Comparison of ENCODE assay signal across 12 cellular contexts in the genomic region with DNA sequence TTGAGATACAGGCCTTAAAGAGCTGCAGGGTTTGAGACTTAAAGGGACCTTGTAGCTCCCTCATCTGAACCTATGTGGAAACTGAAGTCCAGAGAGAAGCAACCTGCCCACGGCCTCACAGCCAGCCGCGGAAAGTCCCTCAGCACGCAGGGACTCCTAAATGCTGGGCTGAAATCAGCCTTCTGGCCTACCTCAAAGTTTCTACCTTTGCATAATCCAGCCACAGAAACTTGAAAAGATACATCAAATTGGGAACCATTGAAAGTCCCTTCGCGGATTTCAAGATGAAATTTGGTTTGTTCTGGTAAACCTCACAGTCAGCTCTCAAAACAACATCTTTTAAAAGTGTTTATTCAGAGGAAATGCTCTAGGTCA.
A peak's percentile ranks its signal among the peaks of the same experiment; 100 is the strongest.
DNase-seq lines count a peak whose midpoint lies in the region; ATAC-seq and TF ChIP-seq lines count a peak whose summit lies in the region.
"Had no signal": no experiment of that assay in that cellular context is flagged by ENCODE, and none has a peak within 500 bp of the region (broad histone marks: within the 10 kb centered on the region; RNA-seq: fewer than 3 reads in every experiment).

No MANE protein-coding gene starts in this region.

- peak; percentile 90 for ATAC-seq in GM18861 (IDR thresholded peaks at IDR 0.05; ENCODE audit: unreplicated experiment)
- peak; percentile 78 for ATAC-seq in GM21526 (IDR thresholded peaks at IDR 0.05; ENCODE audit: low FRiP score, unreplicated experiment)
- ATAC-seq in HG03342 (IDR thresholded peaks at IDR 0.05; ENCODE audit: unreplicated experiment), result peak; percentile 71
- ATAC-seq: psoas muscle had no signal

- no peaks in the 10 kb centered on the region for H3K9me2 ChIP-seq in hepatocyte (replicated peaks; ENCODE audit: insufficient read depth)
- no peaks in the 10 kb centered on the region for H3K9me2 ChIP-seq in OCI-LY7 (ENCODE audit: insufficient read depth, low read length)

- POLR2A ChIA-PET in OCI-LY7 (lab: Charles Lee), result interaction anchor here (0.5 kb wide), 1 partner anchor 40 kb away, joined by 3 read pairs; no protein-coding TSS in a partner anchor

- H3K79me2 ChIP-seq in hepatocyte, result no peaks in the 10 kb centered on the region
- H3K79me2 ChIP-seq in OCI-LY7 (ENCODE audit: insufficient read depth, low read depth, low read length), result no peaks in the 10 kb centered on the region

- CTCF ChIA-PET in OCI-LY7 (lab: Charles Lee; ENCODE audit: unreplicated experiment), result no interaction called here

- H3K4me3 ChIP-seq in hepatocyte, result no peak overlapping the region
- H3K4me3 ChIP-seq in OCI-LY7 (ENCODE audit: low read depth, low read length, poor library complexity, severe bottlenecking), result no peak overlapping the region
- no peak overlapping the region for H3K4me3 ChIP-seq in testis
- no peak overlapping the region for H3K4me3 ChIP-seq in esophagus squamous epithelium
- H3K4me3 ChIP-seq: psoas muscle had no signal

- H2AFZ ChIP-seq in hepatocyte, result no peak overlapping the region
- no peak overlapping the region for H2AFZ ChIP-seq in OCI-LY7 (ENCODE audit: low read length)

- no peaks in the 10 kb centered on the region for H3K36me3 ChIP-seq in hepatocyte (replicated peaks; ENCODE audit: insufficient read depth, low read depth)
- no peaks in the 10 kb centered on the region for H3K36me3 ChIP-seq in OCI-LY7 (ENCODE audit: insufficient read depth, low read length)
- no peaks in the 10 kb centered on the region for H3K36me3 ChIP-seq in testis (ENCODE audit: low read depth, missing control alignments)
- no peaks in the 10 kb centered on the region for H3K36me3 ChIP-seq in esophagus squamous epithelium

- no peaks in the 10 kb centered on the region for H4K20me1 ChIP-seq in hepatocyte (ENCODE audit: insufficient read depth, poor library complexity, severe bottlenecking)
- no peaks in the 10 kb centered on the region for H4K20me1 ChIP-seq in OCI-LY7 (ENCODE audit: insufficient read depth, low read length)

- peak overlapping the region; percentile 83 for H3K27ac ChIP-seq in hepatocyte
- no peak overlapping the region for H3K27ac ChIP-seq in OCI-LY7 (ENCODE audit: low read depth, low read length, poor library complexity, severe bottlenecking)
- H3K27ac ChIP-seq in testis, result peak overlapping the region in 1 of 2 donors; percentile 44
- H3K27ac ChIP-seq in esophagus squamous epithelium, result no peak overlapping the region
- H3K27ac ChIP-seq: psoas muscle had no signal

- BruUV-seq in OCI-LY7 (replicated peaks; lab: Mats Ljungman, UMichigan), result no TSS peak

- DNase-seq in hepatocyte (ENCODE audit: low spot score) (no peak), OCI-LY7 (ENCODE audit: low spot score) (no peak), testis (no peak), activated gamma-delta T cell (lab: John Stamatoyannopoulos, UW) (no peak), esophagus squamous epithelium (lab: John Stamatoyannopoulos, UW) (no peak)
- DNase-seq: activated CD4-positive, CD25-positive, alpha-beta regulatory T cell; DMS79 treated with DMSO at 0.1 percent for 48 hours; effector CD8-positive, alpha-beta T cell; psoas muscle had no signal

- WGBS in hepatocyte (ENCODE audit: low lambda C conversion rate, missing lambda C conversion rate), result 82% methylated on average over 6 of the region's 6 CpGs
- 64 to 69% methylated on average over 6 of the region's 6 CpGs for WGBS in testis, 2 donors
- 80 to 85% methylated on average over 3 to 6 of the region's 6 CpGs for WGBS in esophagus squamous epithelium, 2 donors

- no peaks in the 10 kb centered on the region for H3K27me3 ChIP-seq in hepatocyte
- no peaks in the 10 kb centered on the region for H3K27me3 ChIP-seq in testis
- H3K27me3 ChIP-seq in esophagus squamous epithelium, result no peaks in the 10 kb centered on the region

- H3K4me2 ChIP-seq in hepatocyte (no peak overlapping the region), OCI-LY7 (ENCODE audit: low read length) (no peak overlapping the region)

- intact Hi-C loops in OCI-LY7 (cut with micrococcal nuclease; ENCODE audit: unreplicated experiment), result no loop called here
- intact Hi-C loops in testis (cut with DNase I; ENCODE audit: low total_unique reads), result no loop called here
- intact Hi-C loops in esophagus squamous epithelium (cut with DNase I), result no loop called here

- peaks cover 31% of the 10 kb centered on the region for H3K4me1 ChIP-seq in hepatocyte (ENCODE audit: insufficient read depth)
- H3K4me1 ChIP-seq in OCI-LY7 (ENCODE audit: insufficient read depth, low read length, poor library complexity, severe bottlenecking), result no peaks in the 10 kb centered on the region
- H3K4me1 ChIP-seq in testis, result no peaks in the 10 kb centered on the region
- peaks cover 0 to 14% (median 3%) of the 10 kb centered on the region in 3 donors for H3K4me1 ChIP-seq in esophagus squamous epithelium

- no peaks in the 10 kb centered on the region for H3K9me3 ChIP-seq in hepatocyte (ENCODE audit: low read depth)
- peaks cover 14% of the 10 kb centered on the region for H3K9me3 ChIP-seq in OCI-LY7 (ENCODE audit: low read length)
- H3K9me3 ChIP-seq in testis, result no peaks in the 10 kb centered on the region
- peaks cover 0 to 37% (median 21%) of the 10 kb centered on the region in 3 donors for H3K9me3 ChIP-seq in esophagus squamous epithelium

- no peak for TF ChIP-seq POLR2A in testis (IDR thresholded peaks at IDR 0.05)
- TF ChIP-seq POLR2A in esophagus squamous epithelium (IDR thresholded peaks at IDR 0.05), result no peak

- TF ChIP-seq CTCF in hepatocyte (IDR thresholded peaks at IDR 0.05; ENCODE audit: poor library complexity) (no peak), OCI-LY7 (conservative IDR thresholded peaks at IDR 0.05; ENCODE audit: low read length) (no peak), testis (IDR thresholded peaks at IDR 0.05) (no peak), esophagus squamous epithelium (IDR thresholded peaks at IDR 0.05) (no peak)
